In the genomic region with DNA sequence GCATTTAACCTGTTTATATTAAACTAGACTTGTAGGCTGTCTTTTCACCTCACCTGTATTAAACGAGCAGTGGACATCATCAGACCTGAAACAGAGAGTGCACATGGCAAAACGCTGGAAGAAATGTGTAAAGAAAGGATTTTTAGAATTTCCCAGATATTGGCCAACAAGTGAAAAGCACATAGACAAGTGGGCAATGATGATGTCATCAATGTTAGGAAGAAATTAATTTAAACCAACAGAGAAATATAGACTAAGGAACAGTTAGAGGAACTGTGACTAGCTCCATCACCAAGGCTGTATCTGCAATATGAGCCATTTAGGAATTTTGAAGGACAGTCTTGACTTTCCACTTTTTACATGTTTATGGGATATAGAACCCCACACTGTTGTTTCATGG, we compare ENCODE assay signal across 37 cellular contexts.
"Had no signal": no experiment of that assay in that cellular context is flagged by ENCODE, and none has a peak within 500 bp of the region (broad histone marks: within the 10 kb centered on the region; RNA-seq: fewer than 3 reads in every experiment).

No MANE protein-coding gene starts in this region.

- FAIRE-seq: bronchial epithelial cell, TTC549 had no signal

- H3K4me1 ChIP-seq: ascending aorta had no signal

- H3K27ac Mint-ChIP-seq: activated B cell treated with CpG ODN at 0.5 μM for 24 hours; activated CD4-positive, alpha-beta memory T cell treated with anti-CD3 and anti-CD28 coated beads, Interleukin-2, amount 10 ng/mL, durations not matched to agents 7 days and 5 days; activated CD4-positive, alpha-beta T cell treated with anti-CD3 and anti-CD28 coated beads, Interleukin-2, amount 10 ng/mL, durations not matched to agents 24 days and 14 days; activated CD8-positive, alpha-beta memory T cell treated with anti-CD3 and anti-CD28 coated beads, Interleukin-2, amount 10 ng/mL, durations not matched to agents 7 days and 5 days; activated CD8-positive, alpha-beta T cell treated with anti-CD3 and anti-CD28 coated beads, Interleukin-2, amount 10 ng/mL, durations not matched to agents 7 days and 5 days; activated naive CD4-positive, alpha-beta T cell treated with anti-CD3 and anti-CD28 coated beads, Interleukin-2, amount 10 ng/mL, durations not matched to agents 7 days and 5 days; activated naive CD4-positive, alpha-beta T cell treated with anti-CD3 and anti-CD28 coated beads, Interleukin-2, amount 50 U/mL, for 24 hours; activated naive CD8-positive, alpha-beta T cell; activated naive CD8-positive, alpha-beta T cell treated with anti-CD3 and anti-CD28 coated beads, Interleukin-2, amount 10 ng/mL, durations not matched to agents 7 days and 5 days; activated naive CD8-positive, alpha-beta T cell treated with anti-CD3 and anti-CD28 coated beads, Interleukin-2, amount 50 U/mL, for 24 hours; activated T-helper 2 cell treated with anti-CD3 and anti-CD28 coated beads, Interferon-gamma antibody, Interleukin-2, Interleukin-4, amounts not matched to agents 10 μg/mL and 5 μg/mL and 100 μg/mL, durations not matched to agents 14 hours and 24 hours and 36 hours; T-cell; T-helper 2 cell treated with Interferon-gamma antibody and Interleukin-4, amounts not matched to agents 5 μg/mL and 100 μg/mL, for 36 hours had no signal

- H3K27ac ChIP-seq: ascending aorta, cardiac muscle cell, VCaP had no signal

- ATAC-seq: activated CD8-positive, alpha-beta memory T cell treated with anti-CD3 and anti-CD28 coated beads, Interleukin-2, amount 10 ng/mL, durations not matched to agents 7 days and 5 days; activated CD8-positive, alpha-beta T cell treated with anti-CD3 and anti-CD28 coated beads, Interleukin-2, amount 10 ng/mL, durations not matched to agents 7 days and 5 days; activated naive CD8-positive, alpha-beta T cell treated with anti-CD3 and anti-CD28 coated beads, Interleukin-2, amount 50 U/mL, for 24 hours; activated T-cell treated with anti-CD3 and anti-CD28 coated beads, Interleukin-2, amount 50 U/mL, for 4 hours; T-cell had no signal

- H3K36me3 ChIP-seq: cardiac muscle cell had no signal

- H3K27me3 Mint-ChIP-seq: activated B cell treated with CpG ODN at 0.5 μM for 24 hours; activated CD4-positive, alpha-beta memory T cell treated with anti-CD3 and anti-CD28 coated beads, Interleukin-2, amount 10 ng/mL, durations not matched to agents 7 days and 5 days; activated CD4-positive, alpha-beta T cell treated with anti-CD3 and anti-CD28 coated beads, Interleukin-2, amount 10 ng/mL, durations not matched to agents 24 days and 14 days; activated CD8-positive, alpha-beta memory T cell treated with anti-CD3 and anti-CD28 coated beads, Interleukin-2, amount 10 ng/mL, durations not matched to agents 7 days and 5 days; activated naive CD4-positive, alpha-beta T cell treated with anti-CD3 and anti-CD28 coated beads, Interleukin-2, amount 10 ng/mL, durations not matched to agents 7 days and 5 days; activated naive CD4-positive, alpha-beta T cell treated with anti-CD3 and anti-CD28 coated beads, Interleukin-2, amount 50 U/mL, for 24 hours; activated naive CD8-positive, alpha-beta T cell; activated naive CD8-positive, alpha-beta T cell treated with anti-CD3 and anti-CD28 coated beads, Interleukin-2, amount 10 ng/mL, durations not matched to agents 7 days and 5 days; activated naive CD8-positive, alpha-beta T cell treated with anti-CD3 and anti-CD28 coated beads, Interleukin-2, amount 50 U/mL, for 24 hours; brain; central memory CD8-positive, alpha-beta T cell; T-cell had no signal

- H3K4me1 Mint-ChIP-seq: activated CD4-positive, alpha-beta memory T cell treated with anti-CD3 and anti-CD28 coated beads, Interleukin-2, amount 10 ng/mL, durations not matched to agents 7 days and 5 days; activated naive CD4-positive, alpha-beta T cell treated with anti-CD3 and anti-CD28 coated beads, Interleukin-2, amount 10 ng/mL, durations not matched to agents 7 days and 5 days; activated naive CD8-positive, alpha-beta T cell treated with anti-CD3 and anti-CD28 coated beads, Interleukin-2, amount 50 U/mL, for 24 hours had no signal

- H3K4me3 ChIP-seq: ascending aorta, cardiac muscle cell had no signal

- H3K27me3 ChIP-seq: ascending aorta, cardiac muscle cell had no signal

- H3K4me3 Mint-ChIP-seq: activated B cell treated with CpG ODN at 0.5 μM for 24 hours; activated CD4-positive, alpha-beta memory T cell treated with anti-CD3 and anti-CD28 coated beads, Interleukin-2, amount 10 ng/mL, durations not matched to agents 7 days and 5 days; activated CD4-positive, alpha-beta T cell treated with anti-CD3 and anti-CD28 coated beads, Interleukin-2, amount 10 ng/mL, durations not matched to agents 24 days and 14 days; activated CD8-positive, alpha-beta memory T cell treated with anti-CD3 and anti-CD28 coated beads, Interleukin-2, amount 10 ng/mL, durations not matched to agents 7 days and 5 days; activated CD8-positive, alpha-beta T cell treated with anti-CD3 and anti-CD28 coated beads, Interleukin-2, amount 10 ng/mL, durations not matched to agents 7 days and 5 days; activated naive CD4-positive, alpha-beta T cell treated with anti-CD3 and anti-CD28 coated beads, Interleukin-2, amount 10 ng/mL, durations not matched to agents 7 days and 5 days; activated naive CD4-positive, alpha-beta T cell treated with anti-CD3 and anti-CD28 coated beads, Interleukin-2, amount 50 U/mL, for 24 hours; activated naive CD8-positive, alpha-beta T cell; activated naive CD8-positive, alpha-beta T cell treated with anti-CD3 and anti-CD28 coated beads, Interleukin-2, amount 10 ng/mL, durations not matched to agents 7 days and 5 days; activated naive CD8-positive, alpha-beta T cell treated with anti-CD3 and anti-CD28 coated beads, Interleukin-2, amount 50 U/mL, for 24 hours; activated T-cell treated with anti-CD3 and anti-CD28 coated beads, Interleukin-2, amount 50 U/mL, for 4 hours; brain; central memory CD8-positive, alpha-beta T cell; T-cell; T-helper 2 cell treated with Interferon-gamma antibody and Interleukin-4, amounts not matched to agents 5 μg/mL and 100 μg/mL, for 36 hours had no signal

- H3K9me3 ChIP-seq: ascending aorta had no signal

- DNase-seq: activated B cell treated with CpG ODN at 0.5 μM for 24 hours; activated CD4-positive, alpha-beta memory T cell treated with anti-CD3 and anti-CD28 coated beads, Interleukin-2, amount 10 ng/mL, durations not matched to agents 7 days and 5 days; activated CD4-positive, alpha-beta T cell treated with anti-CD3 and anti-CD28 coated beads for 4 hours; activated CD4-positive, alpha-beta T cell treated with anti-CD3 and anti-CD28 coated beads, Interleukin-2, amount 10 ng/mL, durations not matched to agents 24 days and 14 days; activated CD4-positive, alpha-beta T cell treated with anti-CD3 and anti-CD28 coated beads, Interleukin-2, amount 50 U/mL, for 1 hour; activated CD4-positive, alpha-beta T cell treated with anti-CD3 and anti-CD28 coated beads, Interleukin-2, amount 50 U/mL, for 48 hours; activated CD4-positive, CD25-positive, alpha-beta regulatory T cell treated with anti-CD3 and anti-CD28 coated beads, Interleukin-2, amount 50 U/mL, for 72 hours; activated CD8-positive, alpha-beta memory T cell treated with anti-CD3 and anti-CD28 coated beads for 24 hours; activated CD8-positive, alpha-beta memory T cell treated with anti-CD3 and anti-CD28 coated beads, Interleukin-2, amount 10 ng/mL, durations not matched to agents 7 days and 5 days; activated CD8-positive, alpha-beta memory T cell treated with anti-CD3 and anti-CD28 coated beads, Interleukin-2, amount 50 U/mL, for 48 hours; activated CD8-positive, alpha-beta T cell treated with anti-CD3 and anti-CD28 coated beads, Interleukin-2, amount 10 ng/mL, durations not matched to agents 7 days and 5 days; activated effector memory CD4-positive, alpha-beta T cell treated with Interleukin-2 at 50 U/mL for 16 hours; activated gamma-delta T cell; activated naive CD4-positive, alpha-beta T cell treated with anti-CD3 and anti-CD28 coated beads, Interleukin-2, amount 10 ng/mL, durations not matched to agents 7 days and 5 days; activated naive CD4-positive, alpha-beta T cell treated with Interleukin-2 at 50 U/mL for 16 hours; activated naive CD8-positive, alpha-beta T cell treated with anti-CD3 and anti-CD28 coated beads, Interleukin-2, amount 10 ng/mL, durations not matched to agents 7 days and 5 days; activated naive CD8-positive, alpha-beta T cell treated with anti-CD3 and anti-CD28 coated beads, Interleukin-2, amount 50 U/mL, for 24 hours; activated T-cell treated with anti-CD3 and anti-CD28 coated beads, Interleukin-2, amount 50 U/mL, for 1 hour; activated T-cell treated with anti-CD3 and anti-CD28 coated beads, Interleukin-2, amount 50 U/mL, for 4 hours; amygdala; anterior cingulate cortex; caudate nucleus; cerebellar nuclear complex; T-cell; T-helper 2 cell; T-helper 9 cell had no signal
